Comparison of ENCODE assay signal across 19 cellular contexts in genomic region chr3:140906785-140907184, GRCh38. TPM values are rescaled to one million over a fixed set of nuclear protein-coding genes. Genes with fewer than 3 reads are reported as not detected.
DNase-seq lines count a peak whose midpoint lies in the region; ATAC-seq and TF ChIP-seq lines count a peak whose summit lies in the region.
"Had no signal": no experiment of that assay in that cellular context is flagged by ENCODE, and none has a peak within 500 bp of the region (broad histone marks: within the 10 kb centered on the region; RNA-seq: fewer than 3 reads in every experiment).

No MANE protein-coding gene starts in this region.

- H3K9me3 Mint-ChIP-seq in Calu3 (ENCODE audit: low read depth, unreplicated experiment), result no peaks in the 10 kb centered on the region
- H3K9me3 Mint-ChIP-seq: CD4-positive, alpha-beta memory T cell; IgD-negative memory B cell had no signal

- H3K4me1 Mint-ChIP-seq in Calu3 (ENCODE audit: low read depth, unreplicated experiment), result peaks cover 5% of the 10 kb centered on the region
- H3K4me1 Mint-ChIP-seq: CD4-positive, alpha-beta memory T cell; IgD-negative memory B cell had no signal

- no peak overlapping the region for H3K9ac ChIP-seq in Loucy (ENCODE audit: low read depth, low read length, poor library complexity, severe bottlenecking)

- TF ChIP-seq CTCF in GM12865 (IDR thresholded peaks at IDR 0.05; ENCODE audit: insufficient read depth, low read depth, low read length, missing control alignments) (no peak), Loucy (conservative IDR thresholded peaks at IDR 0.05; ENCODE audit: low read length) (no peak), Calu3 (IDR thresholded peaks at IDR 0.05; ENCODE audit: unreplicated experiment) (no peak), uterus (IDR thresholded peaks at IDR 0.05) (no peak)

- no TSS peak for BruUV-seq in Calu3 (replicated peaks; lab: Mats Ljungman, UMichigan)

- H3K27ac Mint-ChIP-seq in Calu3 (ENCODE audit: unreplicated experiment), result no peak overlapping the region
- H3K27ac Mint-ChIP-seq: CD4-positive, alpha-beta memory T cell; IgD-negative memory B cell had no signal

- no peak overlapping the region for H3K27ac ChIP-seq in uterus
- H3K27ac ChIP-seq: HL-60 had no signal

- TF ChIP-seq POLR2A in uterus (IDR thresholded peaks at IDR 0.05), result no peak

- intact Hi-C loops in Calu3 (cut with micrococcal nuclease; ENCODE audit: unreplicated experiment) (no loop called here), uterus (cut with DNase I; ENCODE audit: low total_unique reads) (no loop called here)

- no peak overlapping the region for H3K4me3 Mint-ChIP-seq in Calu3 (ENCODE audit: low read depth, unreplicated experiment)
- H3K4me3 Mint-ChIP-seq: CD4-positive, alpha-beta memory T cell; IgD-negative memory B cell had no signal

- H2AFZ ChIP-seq in Loucy (ENCODE audit: low read length), result 0 out of 2 replicates have a peak overlapping the region, but pooled peaks have one; percentile 22

- H3F3A ChIP-seq in Loucy (ENCODE audit: low read depth), result no peaks in the 10 kb centered on the region

- H3K79me2 ChIP-seq in Loucy (ENCODE audit: insufficient read depth, low read length), result no peaks in the 10 kb centered on the region

- no peaks in the 10 kb centered on the region for H3K9me2 ChIP-seq in Loucy (replicated peaks; ENCODE audit: low read depth, low read length)

- H3K27me3 ChIP-seq in Loucy (ENCODE audit: insufficient read depth, low read length, poor library complexity, severe bottlenecking) (no peaks in the 10 kb centered on the region), uterus (no peaks in the 10 kb centered on the region)
- H3K27me3 ChIP-seq: BE2C had no signal

- DNase-seq in GM12865 (ENCODE audit: low read depth), result peak; percentile 60
- DNase-seq in Calu3, result no peak
- no peak for DNase-seq in uterus
- DNase-seq in activated CD4-positive, CD25-positive, alpha-beta regulatory T cell (lab: John Stamatoyannopoulos, UW), result no peak
- no peak for DNase-seq in stimulated activated CD4-positive, alpha-beta T cell treated with anti-CD3 and anti-CD28 coated beads, Interleukin-4, amount 100 ng/mL, for 1 hour
- DNase-seq: 8988T; BE2C; CD4-positive, alpha-beta memory T cell; DND-41; H7; NCI-H1436 treated with DMSO at 0.1 percent for 48 hours; NCI-H510A; NCI-H774; SW 1271 had no signal

- peaks cover 38% of the 10 kb centered on the region for H3K27me3 Mint-ChIP-seq in Calu3 (ENCODE audit: unreplicated experiment)

- CTCF ChIA-PET in Calu3 (lab: Charles Lee), result no interaction called here

- no peak overlapping the region for H3K4me3 ChIP-seq in GM12865 (ENCODE audit: low read depth, low read length)
- H3K4me3 ChIP-seq in Loucy (ENCODE audit: low read length, poor library complexity, severe bottlenecking), result no peak overlapping the region
- no peak overlapping the region for H3K4me3 ChIP-seq in uterus

- H4K20me1 ChIP-seq in Loucy (ENCODE audit: insufficient read depth, low read length, poor library complexity, severe bottlenecking), result no peaks in the 10 kb centered on the region

- no peaks in the 10 kb centered on the region for H3K9me3 ChIP-seq in Loucy (ENCODE audit: insufficient read depth, low read depth, low read length)
- H3K9me3 ChIP-seq in uterus, result no peaks in the 10 kb centered on the region
- H3K9me3 ChIP-seq: BE2C had no signal

- no peak overlapping the region for H3K4me2 ChIP-seq in Loucy (ENCODE audit: low read depth, low read length, poor library complexity, severe bottlenecking)

- ATAC-seq in GM19395 (IDR thresholded peaks at IDR 0.05; ENCODE audit: unreplicated experiment), result peak; percentile 80
- ATAC-seq in HG02981 (IDR thresholded peaks at IDR 0.05; ENCODE audit: unreplicated experiment), result peak; percentile 54

- H3K4me1 ChIP-seq in Loucy (ENCODE audit: insufficient read depth, low read length, poor library complexity, severe bottlenecking) (peaks cover 4% of the 10 kb centered on the region), uterus (no peaks in the 10 kb centered on the region)
- H3K4me1 ChIP-seq: BE2C had no signal

- H3K36me3 ChIP-seq in Loucy (ENCODE audit: insufficient read depth, low read length) (no peaks in the 10 kb centered on the region), uterus (no peaks in the 10 kb centered on the region)
- H3K36me3 ChIP-seq: BE2C had no signal

- H3K36me3 Mint-ChIP-seq in Calu3 (ENCODE audit: insufficient read depth, unreplicated experiment), result no peaks in the 10 kb centered on the region
- H3K36me3 Mint-ChIP-seq: CD4-positive, alpha-beta memory T cell; IgD-negative memory B cell had no signal

RNA-seq across cellular contexts. Expression of gene SLC25A36, which starts 34.9 kb away (rescaled TPM):
- 107 and 114 TPM in 2 replicates for total RNA-seq in Calu3 (2022)
- 100 to 1,000 TPM in 1 of 4 donors, 10 to 100 TPM in 3; 73.2 to 273 (median 83.7) TPM for total RNA-seq in uterus
